ENCODE assay signal across 31 cellular contexts in genomic region chr17:1541367-1541904, GRCh38.
"Had no signal": no experiment of that assay in that cellular context is flagged by ENCODE, and none has a peak within 500 bp of the region (broad histone marks: within the 10 kb centered on the region; RNA-seq: fewer than 3 reads in every experiment).

No MANE protein-coding gene starts in this region.

- ATAC-seq: activated CD8-positive, alpha-beta memory T cell treated with anti-CD3 and anti-CD28 coated beads, Interleukin-2, amount 10 ng/mL, durations not matched to agents 7 days and 5 days; Panc1; T-cell had no signal

- H3K4me1 Mint-ChIP-seq: activated CD4-positive, alpha-beta T cell treated with anti-CD3 and anti-CD28 coated beads, Interleukin-2, amount 10 ng/mL, durations not matched to agents 24 days and 14 days; activated naive CD4-positive, alpha-beta T cell treated with anti-CD3 and anti-CD28 coated beads, Interleukin-2, amount 50 U/mL, for 24 hours had no signal

- H3K27me3 Mint-ChIP-seq: activated CD4-positive, alpha-beta T cell treated with anti-CD3 and anti-CD28 coated beads, Interleukin-2, amount 10 ng/mL, durations not matched to agents 24 days and 14 days; activated CD8-positive, alpha-beta memory T cell treated with anti-CD3 and anti-CD28 coated beads, Interleukin-2, amount 10 ng/mL, durations not matched to agents 7 days and 5 days; activated naive CD4-positive, alpha-beta T cell treated with anti-CD3 and anti-CD28 coated beads, Interleukin-2, amount 50 U/mL, for 24 hours; T-cell had no signal

- H3K9me3 Mint-ChIP-seq: activated CD4-positive, alpha-beta T cell treated with anti-CD3 and anti-CD28 coated beads, Interleukin-2, amount 10 ng/mL, durations not matched to agents 24 days and 14 days; activated naive CD4-positive, alpha-beta T cell treated with anti-CD3 and anti-CD28 coated beads, Interleukin-2, amount 50 U/mL, for 24 hours; T-cell had no signal

- H3K9me3 ChIP-seq: MG63, SJSA1, SK-N-SH had no signal

- H3K4me3 ChIP-seq: MG63, SJSA1 had no signal

- DNase-seq: activated CD4-positive, alpha-beta T cell treated with anti-CD3 and anti-CD28 coated beads for 1 hour; activated CD4-positive, alpha-beta T cell treated with anti-CD3 and anti-CD28 coated beads, Interleukin-2, amount 10 ng/mL, durations not matched to agents 24 days and 14 days; activated CD4-positive, alpha-beta T cell treated with anti-CD3 and anti-CD28 coated beads, Interleukin-2, amount 50 U/mL, for 48 hours; activated CD4-positive, CD25-positive, alpha-beta regulatory T cell; activated CD8-positive, alpha-beta memory T cell treated with anti-CD3 and anti-CD28 coated beads for 24 hours; activated CD8-positive, alpha-beta memory T cell treated with anti-CD3 and anti-CD28 coated beads, Interleukin-2, amount 10 ng/mL, durations not matched to agents 7 days and 5 days; activated CD8-positive, alpha-beta memory T cell treated with anti-CD3 and anti-CD28 coated beads, Interleukin-2, amount 50 U/mL, for 48 hours; activated effector memory CD4-positive, alpha-beta T cell treated with anti-CD3 and anti-CD28 coated beads, Interleukin-2, amount 50 U/mL, for 16 hours; activated T-cell treated with anti-CD3 and anti-CD28 coated beads, Interleukin-2, amount 50 U/mL, for 1 hour; amniotic stem cell; aorta; brain microvascular endothelial cell; central memory CD4-positive, alpha-beta T cell; Kasumi-1; KG1; MG63; NCI-H1092; NCI-H1436 treated with DMSO at 0.1 percent for 48 hours; NCI-H1694 treated with DMSO at 0.1 percent for 48 hours; NCI-H2029; NCI-H345; NCI-H524 treated with DMSO at 0.1 percent for 48 hours; SHP77 treated with DMSO at 0.1 percent for 48 hours; SK-N-SH; T-cell; T1000; WERI-Rb-1 had no signal

- H3K4me2 ChIP-seq: SK-N-SH had no signal

- H3K27ac ChIP-seq: brain microvascular endothelial cell, SJSA1, WERI-Rb-1 had no signal

- H3K27ac Mint-ChIP-seq: activated CD4-positive, alpha-beta T cell treated with anti-CD3 and anti-CD28 coated beads, Interleukin-2, amount 10 ng/mL, durations not matched to agents 24 days and 14 days; activated CD8-positive, alpha-beta memory T cell treated with anti-CD3 and anti-CD28 coated beads, Interleukin-2, amount 10 ng/mL, durations not matched to agents 7 days and 5 days; activated naive CD4-positive, alpha-beta T cell treated with anti-CD3 and anti-CD28 coated beads, Interleukin-2, amount 50 U/mL, for 24 hours; T-cell had no signal

- H3K27me3 ChIP-seq: brain microvascular endothelial cell, MG63, SJSA1 had no signal

- FAIRE-seq: colon had no signal

- H3K4me1 ChIP-seq: SJSA1 had no signal

- H3K9ac ChIP-seq: SK-N-SH had no signal

- H3K4me3 Mint-ChIP-seq: activated CD4-positive, alpha-beta T cell treated with anti-CD3 and anti-CD28 coated beads, Interleukin-2, amount 10 ng/mL, durations not matched to agents 24 days and 14 days; activated CD8-positive, alpha-beta memory T cell treated with anti-CD3 and anti-CD28 coated beads, Interleukin-2, amount 10 ng/mL, durations not matched to agents 7 days and 5 days; activated naive CD4-positive, alpha-beta T cell treated with anti-CD3 and anti-CD28 coated beads, Interleukin-2, amount 50 U/mL, for 24 hours; T-cell had no signal
